Comparison of ENCODE assay signal across 12 cellular contexts in the genomic region with DNA sequence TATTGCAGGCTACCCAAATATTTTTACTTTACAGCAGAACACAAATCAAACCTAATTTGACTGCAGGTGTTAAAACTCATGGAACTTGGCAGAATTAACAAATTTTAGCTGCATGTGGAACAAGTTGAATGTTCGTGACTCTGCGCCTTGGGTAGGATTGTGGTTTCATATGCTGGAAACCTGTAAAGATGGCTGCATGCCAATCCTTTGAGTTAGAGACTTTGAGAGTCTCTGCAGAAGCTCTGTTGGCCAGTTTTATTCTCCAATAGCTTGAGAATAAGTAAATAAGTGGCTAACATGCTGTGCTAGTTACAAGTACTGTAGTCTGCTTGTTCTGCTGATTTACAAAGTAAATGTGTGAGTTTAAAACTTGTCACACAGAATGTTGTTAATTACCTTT.
A peak's percentile ranks its signal among the peaks of the same experiment; 100 is the strongest.
DNase-seq lines count a peak whose midpoint lies in the region; ATAC-seq and TF ChIP-seq lines count a peak whose summit lies in the region.
"Had no signal": no experiment of that assay in that cellular context is flagged by ENCODE, and none has a peak within 500 bp of the region (broad histone marks: within the 10 kb centered on the region; RNA-seq: fewer than 3 reads in every experiment).

No MANE protein-coding gene starts in this region.

- H3K9me3 ChIP-seq in CD8-positive, alpha-beta T cell (ENCODE audit: low read length), result no peaks in the 10 kb centered on the region
- no peaks in the 10 kb centered on the region for H3K9me3 ChIP-seq in suprapubic skin
- H3K9me3 ChIP-seq: BLaER1 had no signal

- H3K27ac ChIP-seq in CD8-positive, alpha-beta T cell (ENCODE audit: low read depth, low read length), result no peak overlapping the region
- no peak overlapping the region for H3K27ac ChIP-seq in suprapubic skin
- H3K27ac ChIP-seq: BLaER1 had no signal

- no peak for TF ChIP-seq POLR2A in suprapubic skin (IDR thresholded peaks at IDR 0.05)

- intact Hi-C loops in CD8-positive, alpha-beta T cell (cut with DNase I, micrococcal nuclease), result no loop called here

- peak; percentile 73 for ATAC-seq in CD8-positive, alpha-beta T cell
- ATAC-seq in GM18502 (IDR thresholded peaks at IDR 0.05; ENCODE audit: poor library complexity, unreplicated experiment) (peak; percentile 72), GM19351 (IDR thresholded peaks at IDR 0.05; ENCODE audit: unreplicated experiment) (no peak), GM21737 (IDR thresholded peaks at IDR 0.05; ENCODE audit: unreplicated experiment) (no peak)
- ATAC-seq in effector memory CD8-positive, alpha-beta T cell (replicated peaks), result peak; percentile 35

- CTCF ChIA-PET in CD8-positive, alpha-beta T cell (lab: Charles Lee), result no interaction called here

- no peak overlapping the region for H3K4me3 Mint-ChIP-seq in CD8-positive, alpha-beta T cell
- no peak overlapping the region for H3K4me3 Mint-ChIP-seq in effector memory CD8-positive, alpha-beta T cell
- H3K4me3 Mint-ChIP-seq: activated CD4-positive, alpha-beta memory T cell treated with anti-CD3 and anti-CD28 coated beads, Interleukin-2, amount 10 ng/mL, durations not matched to agents 7 days and 5 days had no signal

- H3K4me3 ChIP-seq in CD8-positive, alpha-beta T cell (ENCODE audit: low read depth, low read length), result no peak overlapping the region
- no peak overlapping the region for H3K4me3 ChIP-seq in suprapubic skin
- H3K4me3 ChIP-seq: BLaER1 had no signal

- peaks cover 6% of the 10 kb centered on the region for H3K27me3 Mint-ChIP-seq in CD8-positive, alpha-beta T cell (ENCODE audit: low read depth)
- peaks cover 21 to 25% of the 10 kb centered on the region in 2 donors for H3K27me3 Mint-ChIP-seq in effector memory CD8-positive, alpha-beta T cell

- H3K4me1 ChIP-seq in CD8-positive, alpha-beta T cell (ENCODE audit: insufficient read depth, low read length), result peaks cover 4% of the 10 kb centered on the region
- no peaks in the 10 kb centered on the region for H3K4me1 ChIP-seq in suprapubic skin
- H3K4me1 ChIP-seq: BLaER1 had no signal

- H3K36me3 ChIP-seq in CD8-positive, alpha-beta T cell (ENCODE audit: insufficient read depth, low read length), result no peaks in the 10 kb centered on the region
- H3K36me3 ChIP-seq in suprapubic skin, result no peaks in the 10 kb centered on the region
- H3K36me3 ChIP-seq: BLaER1 had no signal

- H3K9me3 Mint-ChIP-seq in CD8-positive, alpha-beta T cell, result no peaks in the 10 kb centered on the region
- H3K9me3 Mint-ChIP-seq in effector memory CD8-positive, alpha-beta T cell, result peaks cover 0 to 4% of the 10 kb centered on the region in 2 donors
- H3K9me3 Mint-ChIP-seq: activated CD4-positive, alpha-beta memory T cell treated with anti-CD3 and anti-CD28 coated beads, Interleukin-2, amount 10 ng/mL, durations not matched to agents 7 days and 5 days had no signal

- no peaks in the 10 kb centered on the region for H3K36me3 Mint-ChIP-seq in CD8-positive, alpha-beta T cell
- no peaks in the 10 kb centered on the region for H3K36me3 Mint-ChIP-seq in effector memory CD8-positive, alpha-beta T cell (ENCODE audit: insufficient read depth)

- peak in 3 of 7 experiments; percentile 24 to 56 (median 33) for DNase-seq in CD8-positive, alpha-beta T cell
- DNase-seq in NCI-H526 treated with DMSO at 0.1 percent for 48 hours (lab: John Stamatoyannopoulos, UW) (peak; percentile 8), NCI-H128 (lab: John Stamatoyannopoulos, UW; ENCODE audit: unreplicated experiment) (no peak), suprapubic skin (ENCODE audit: low spot score in 2 of 2) (no peak)
- no peak for DNase-seq in effector memory CD8-positive, alpha-beta T cell
- DNase-seq: activated CD4-positive, alpha-beta memory T cell treated with anti-CD3 and anti-CD28 coated beads, Interleukin-2, amount 10 ng/mL, durations not matched to agents 7 days and 5 days; KBM-7; NCI-H1930 had no signal

- TF ChIP-seq EP300 in suprapubic skin (IDR thresholded peaks at IDR 0.05), result no peak

- no peak for TF ChIP-seq CTCF in CD8-positive, alpha-beta T cell (IDR thresholded peaks at IDR 0.05)
- TF ChIP-seq CTCF in suprapubic skin (IDR thresholded peaks at IDR 0.05), result no peak

- 33% methylated on average over 2 of the region's 2 CpGs for WGBS in suprapubic skin

- no peaks in the 10 kb centered on the region for H3K27me3 ChIP-seq in CD8-positive, alpha-beta T cell (ENCODE audit: insufficient read depth, low read length)
- H3K27me3 ChIP-seq in suprapubic skin, result no peaks in the 10 kb centered on the region
- H3K27me3 ChIP-seq: BLaER1 had no signal

- H3K27ac Mint-ChIP-seq in CD8-positive, alpha-beta T cell, result peak overlapping the region; percentile 39
- no peak overlapping the region for H3K27ac Mint-ChIP-seq in effector memory CD8-positive, alpha-beta T cell
- H3K27ac Mint-ChIP-seq: activated CD4-positive, alpha-beta memory T cell treated with anti-CD3 and anti-CD28 coated beads, Interleukin-2, amount 10 ng/mL, durations not matched to agents 7 days and 5 days had no signal

- peaks cover 16% of the 10 kb centered on the region for H3K4me1 Mint-ChIP-seq in CD8-positive, alpha-beta T cell (ENCODE audit: low read depth)
- no peaks in the 10 kb centered on the region for H3K4me1 Mint-ChIP-seq in effector memory CD8-positive, alpha-beta T cell (ENCODE audit: low read depth in 2 of 2)

- POLR2A ChIA-PET in CD8-positive, alpha-beta T cell (lab: Charles Lee), result no interaction called here

Comparison
In these comparisons a context has a peak if more than half of its experiments do, and no peak if none do; other contexts are left out.
1. ATAC-seq: peak in CD8-positive, alpha-beta T cell (single experiment), GM18502 (single experiment) and effector memory CD8-positive, alpha-beta T cell (single experiment); none in GM19351 (single experiment) and GM21737 (single experiment).